Comparison of ENCODE assay signal across 1 cellular context in genomic region chr1:26785611-26786436, GRCh38.
TF ChIP-seq lines count a peak whose summit lies in the region.

No MANE protein-coding gene starts in this region.

TF ChIP-seq in HepG2, 621 proteins besides CTCF, POLR2A, EP300 and RAD21 (continued from another document):
- TF ChIP-seq FOXA3 (CRISPR knock-in tag; IDR thresholded peaks at IDR 0.05) (peak; percentile 3; the same call in 1 of the 2 replicates), ZNF281 (CRISPR knock-in tag; IDR thresholded peaks at IDR 0.05; ENCODE audit: borderline replicate concordance) (peak; percentile 37; the same call in 1 of the 2 replicates), PAXIP1 (CRISPR knock-in tag; conservative IDR thresholded peaks at IDR 0.05) (0 out of 2 replicates have a peak, but pooled peaks have one; percentile 9), ZMAT5 (CRISPR knock-in tag; IDR thresholded peaks at IDR 0.05; ENCODE audit: borderline replicate concordance, low read depth) (no peak), HMGXB4 (CRISPR knock-in tag; IDR thresholded peaks at IDR 0.05; ENCODE audit: borderline replicate concordance in 1 of 2, low read depth in 1 of 2) (0 out of 4 replicates have a peak, but pooled peaks of 1 of the 2 experiments have one; percentile 2), NONO (IDR thresholded peaks at IDR 0.05) (no peak), NONO (CRISPR knock-in tag; conservative IDR thresholded peaks at IDR 0.05) (0 out of 2 replicates have a peak, but pooled peaks have one; percentile 29), ZFP36 (IDR thresholded peaks at IDR 0.05; ENCODE audit: borderline replicate concordance, low read depth, low read length, partially characterized antibody) (no peak), ELF4 (CRISPR knock-in tag; IDR thresholded peaks at IDR 0.05; ENCODE audit: borderline replicate concordance) (no peak), ZNF614 (CRISPR knock-in tag; IDR thresholded peaks at IDR 0.05; ENCODE audit: borderline replicate concordance) (no peak), ZBTB33 (CRISPR knock-in tag; IDR thresholded peaks at IDR 0.05) (no peak), ZNF136 (CRISPR knock-in tag; IDR thresholded peaks at IDR 0.05; ENCODE audit: low read depth) (0 out of 2 replicates have a peak, but pooled peaks have one; percentile 3), SAP130 (CRISPR knock-in tag; IDR thresholded peaks at IDR 0.05; ENCODE audit: low read depth) (peak; percentile 42), GABPA (IDR thresholded peaks at IDR 0.05; ENCODE audit: low read depth, low read length) (no peak), GABPA (CRISPR knock-in tag; IDR thresholded peaks at IDR 0.05; ENCODE audit: low read depth) (peak; percentile 68), CREB1 (IDR thresholded peaks at IDR 0.05) (no peak), CREB1 (CRISPR knock-in tag; IDR thresholded peaks at IDR 0.05) (peak; percentile 16; the same call in 1 of the 2 replicates), PRDM15 (CRISPR knock-in tag; IDR thresholded peaks at IDR 0.05) (0 out of 2 replicates have a peak, but pooled peaks have one; percentile 47), ZNF646 (CRISPR knock-in tag; IDR thresholded peaks at IDR 0.05) (no peak), ELF1 (CRISPR knock-in tag; IDR thresholded peaks at IDR 0.05) (peak; percentile 63), FOXJ3 (CRISPR knock-in tag; IDR thresholded peaks at IDR 0.05; ENCODE audit: borderline replicate concordance) (no peak), ATF7 (IDR thresholded peaks at IDR 0.05) (no peak), ATF7 (CRISPR knock-in tag; IDR thresholded peaks at IDR 0.05) (no peak), FOXO4 (CRISPR knock-in tag; conservative IDR thresholded peaks at IDR 0.05) (no peak), RARG (CRISPR knock-in tag; IDR thresholded peaks at IDR 0.05; ENCODE audit: low read depth) (no peak), ELF3 (CRISPR knock-in tag; IDR thresholded peaks at IDR 0.05) (peak; percentile 62), MXD4 (CRISPR knock-in tag; IDR thresholded peaks at IDR 0.05) (0 out of 2 replicates have a peak, but pooled peaks have one; percentile 12)
